Comparison of ENCODE assay signal across 1 cellular context in the genomic region with DNA sequence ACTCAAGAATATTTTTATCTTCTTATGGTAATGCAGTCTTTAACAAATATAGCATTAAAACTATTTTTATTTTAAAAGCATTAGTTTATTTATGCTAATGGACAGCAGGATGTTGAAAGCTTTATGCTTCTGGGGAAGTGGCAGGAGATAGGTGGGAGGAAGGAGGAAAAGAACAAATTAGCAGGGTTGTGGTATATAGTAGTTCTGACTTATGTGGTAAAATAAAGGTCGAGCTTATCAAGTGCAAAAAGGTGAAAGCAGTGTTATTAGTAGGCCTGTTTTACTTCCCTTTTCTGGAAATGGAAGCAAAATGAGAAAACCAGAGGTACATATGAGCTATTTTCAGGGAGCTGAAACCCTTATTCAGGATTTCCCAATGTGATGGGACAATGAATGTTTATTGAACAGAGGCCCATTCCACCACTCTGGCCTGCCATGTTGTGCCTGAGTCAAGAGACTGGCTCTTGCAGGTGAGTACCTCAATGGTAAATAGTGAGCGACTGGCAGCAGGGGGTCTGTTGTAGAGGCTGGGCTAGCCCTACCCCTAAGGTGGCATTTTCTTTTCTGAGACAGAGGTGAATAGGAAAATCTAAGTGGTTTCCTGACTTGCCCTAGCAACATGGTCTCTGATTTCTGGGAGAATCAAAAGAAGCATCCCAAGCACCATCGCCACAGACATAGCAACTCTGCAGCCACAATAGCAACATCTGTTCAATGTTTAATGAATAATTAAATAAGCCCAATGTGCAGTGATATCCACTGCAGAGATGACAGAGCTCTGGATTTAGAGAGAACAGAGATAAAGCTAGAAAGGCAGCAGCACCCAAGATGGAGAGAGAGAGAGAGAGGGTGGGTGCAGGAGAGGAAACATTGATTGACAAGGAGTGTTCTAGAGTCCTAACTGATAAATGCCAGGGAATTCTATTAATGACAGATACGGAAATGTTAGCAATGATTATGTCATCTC.
TF ChIP-seq lines count a peak whose summit lies in the region.

No MANE protein-coding gene starts in this region.

TF ChIP-seq in SK-N-SH, 30 proteins besides CTCF, POLR2A, EP300 and RAD21 (continued from another document):
- TF ChIP-seq FOXJ3 (CRISPR knock-in tag; IDR thresholded peaks at IDR 0.05), result peak; percentile 54; the same call in 1 of the 2 replicates
- peak; percentile 62 for TF ChIP-seq CHD2 (IDR thresholded peaks at IDR 0.05; ENCODE audit: low read length, partially characterized antibody)
- TF ChIP-seq TCF12 (IDR thresholded peaks at IDR 0.05), result peak; percentile 27; the same call in 1 of the 2 replicates
- no peak for TF ChIP-seq MEF2A (IDR thresholded peaks at IDR 0.05; ENCODE audit: borderline replicate concordance, low read depth)
- no peak for TF ChIP-seq JUND (IDR thresholded peaks at IDR 0.05)
- no peak for TF ChIP-seq TAF1 (IDR thresholded peaks at IDR 0.05; ENCODE audit: borderline replicate concordance, low read depth, low read length)
- TF ChIP-seq, protein P1, sequence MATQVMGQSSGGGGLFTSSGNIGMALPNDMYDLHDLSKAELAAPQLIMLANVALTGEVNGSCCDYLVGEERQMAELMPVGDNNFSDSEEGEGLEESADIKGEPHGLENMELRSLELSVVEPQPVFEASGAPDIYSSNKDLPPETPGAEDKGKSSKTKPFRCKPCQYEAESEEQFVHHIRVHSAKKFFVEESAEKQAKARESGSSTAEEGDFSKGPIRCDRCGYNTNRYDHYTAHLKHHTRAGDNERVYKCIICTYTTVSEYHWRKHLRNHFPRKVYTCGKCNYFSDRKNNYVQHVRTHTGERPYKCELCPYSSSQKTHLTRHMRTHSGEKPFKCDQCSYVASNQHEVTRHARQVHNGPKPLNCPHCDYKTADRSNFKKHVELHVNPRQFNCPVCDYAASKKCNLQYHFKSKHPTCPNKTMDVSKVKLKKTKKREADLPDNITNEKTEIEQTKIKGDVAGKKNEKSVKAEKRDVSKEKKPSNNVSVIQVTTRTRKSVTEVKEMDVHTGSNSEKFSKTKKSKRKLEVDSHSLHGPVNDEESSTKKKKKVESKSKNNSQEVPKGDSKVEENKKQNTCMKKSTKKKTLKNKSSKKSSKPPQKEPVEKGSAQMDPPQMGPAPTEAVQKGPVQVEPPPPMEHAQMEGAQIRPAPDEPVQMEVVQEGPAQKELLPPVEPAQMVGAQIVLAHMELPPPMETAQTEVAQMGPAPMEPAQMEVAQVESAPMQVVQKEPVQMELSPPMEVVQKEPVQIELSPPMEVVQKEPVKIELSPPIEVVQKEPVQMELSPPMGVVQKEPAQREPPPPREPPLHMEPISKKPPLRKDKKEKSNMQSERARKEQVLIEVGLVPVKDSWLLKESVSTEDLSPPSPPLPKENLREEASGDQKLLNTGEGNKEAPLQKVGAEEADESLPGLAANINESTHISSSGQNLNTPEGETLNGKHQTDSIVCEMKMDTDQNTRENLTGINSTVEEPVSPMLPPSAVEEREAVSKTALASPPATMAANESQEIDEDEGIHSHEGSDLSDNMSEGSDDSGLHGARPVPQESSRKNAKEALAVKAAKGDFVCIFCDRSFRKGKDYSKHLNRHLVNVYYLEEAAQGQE (IDR thresholded peaks at IDR 0.05; ENCODE audit: low read depth, low read length), result no peak
- no peak for TF ChIP-seq POLR2AphosphoS5 (IDR thresholded peaks at IDR 0.05; ENCODE audit: low read depth, low read length)
- no peak for TF ChIP-seq USF2 (IDR thresholded peaks at IDR 0.05; ENCODE audit: borderline replicate concordance, low read depth, low read length)
- TF ChIP-seq GATA2 (CRISPR knock-in tag; IDR thresholded peaks at IDR 0.05), result peak; percentile 88
- TF ChIP-seq TEAD4 (IDR thresholded peaks at IDR 0.05; ENCODE audit: borderline replicate concordance, insufficient read depth), result no peak
- no peak for TF ChIP-seq SIN3A (IDR thresholded peaks at IDR 0.05; ENCODE audit: borderline replicate concordance, low read depth, low read length)
